17 cellular contexts compared by ENCODE assay signal in genomic region chr1:183327429-183328290, GRCh38.
A peak's percentile ranks its signal among the peaks of the same experiment; 100 is the strongest.
DNase-seq lines count a peak whose midpoint lies in the region; ATAC-seq and TF ChIP-seq lines count a peak whose summit lies in the region.
"Had no signal": no experiment of that assay in that cellular context is flagged by ENCODE, and none has a peak within 500 bp of the region (broad histone marks: within the 10 kb centered on the region; RNA-seq: fewer than 3 reads in every experiment).

No MANE protein-coding gene starts in this region.

- H3K27ac Mint-ChIP-seq in brain (peak overlapping the region in 3 of 5 experiments; percentile 2 to 76 (median 64)), endothelial cell (ENCODE audit: unreplicated experiment) (no peak overlapping the region), mesothelial cell of epicardium (no peak overlapping the region)
- H3K27ac Mint-ChIP-seq: activated T-helper 2 cell treated with anti-CD3 and anti-CD28 coated beads, Interferon-gamma antibody, Interleukin-2, Interleukin-4, amounts not matched to agents 10 μg/mL and 5 μg/mL and 100 μg/mL, durations not matched to agents 14 hours and 24 hours and 36 hours; progenitor cell of endocrine pancreas; stimulated activated naive CD8-positive, alpha-beta T cell treated with anti-CD3 and anti-CD28 coated beads, Interleukin-15, Interleukin-2, amounts not matched to agents 100 ng/mL and 50 ng/mL, for 24 hours had no signal

- H3K4me1 ChIP-seq in heart right ventricle (peaks cover 5 to 19% (median 13%) of the 10 kb centered on the region in 9 donors), uterus (no peaks in the 10 kb centered on the region)

- peaks cover 4% of the 10 kb centered on the region for H3K36me3 Mint-ChIP-seq in brain
- H3K36me3 Mint-ChIP-seq in endothelial cell (ENCODE audit: low read depth, unreplicated experiment), result no peaks in the 10 kb centered on the region
- no peaks in the 10 kb centered on the region for H3K36me3 Mint-ChIP-seq in mesothelial cell of epicardium

- H3K4me3 Mint-ChIP-seq in brain (no peak overlapping the region), endothelial cell (ENCODE audit: unreplicated experiment) (no peak overlapping the region), mesothelial cell of epicardium (no peak overlapping the region)
- H3K4me3 Mint-ChIP-seq: stimulated activated naive CD8-positive, alpha-beta T cell treated with anti-CD3 and anti-CD28 coated beads, Interleukin-15, Interleukin-2, amounts not matched to agents 100 ng/mL and 50 ng/mL, for 24 hours had no signal

- intact Hi-C loops in heart right ventricle (cut with DNase I) (loop anchor here in 2 of 10 donors (5.0 to 10.0 kb wide), 2 partner anchors 360 to 373 kb away; partner anchors contain the start of gene SHCBP1L (in 1 of the 2)), uterus (cut with DNase I; ENCODE audit: low total_unique reads) (no loop called here)

- ATAC-seq in heart right ventricle (peak; percentile 54 to 82 (median 78)), omental fat pad (ENCODE audit: low FRiP score) (peak; percentile 45)
- ATAC-seq: mucosa of descending colon had no signal

- peak overlapping the region in 7 of 10 donors; percentile 8 to 61 (median 23) for H3K27ac ChIP-seq in heart right ventricle
- H3K27ac ChIP-seq in uterus, result peak overlapping the region; percentile 63 to 64
- H3K27ac ChIP-seq: RWPE1 had no signal

- H3K9me3 Mint-ChIP-seq in brain (peaks cover 0 to 5% (median 0%) of the 10 kb centered on the region in 5 experiments), endothelial cell (ENCODE audit: unreplicated experiment) (no peaks in the 10 kb centered on the region), mesothelial cell of epicardium (no peaks in the 10 kb centered on the region)
- H3K9me3 Mint-ChIP-seq: activated T-helper 2 cell treated with anti-CD3 and anti-CD28 coated beads, Interferon-gamma antibody, Interleukin-2, Interleukin-4, amounts not matched to agents 10 μg/mL and 5 μg/mL and 100 μg/mL, durations not matched to agents 14 hours and 24 hours and 36 hours; stimulated activated naive CD8-positive, alpha-beta T cell treated with anti-CD3 and anti-CD28 coated beads, Interleukin-15, Interleukin-2, amounts not matched to agents 100 ng/mL and 50 ng/mL, for 24 hours had no signal

- TF ChIP-seq POLR2A in uterus (IDR thresholded peaks at IDR 0.05), result no peak

- H3K27me3 ChIP-seq in heart right ventricle (peaks cover 0 to 23% (median 0%) of the 10 kb centered on the region in 7 donors), uterus (no peaks in the 10 kb centered on the region)

- 29 to 36% methylated on average over 11 of the region's 11 CpGs for WGBS in heart right ventricle, 2 donors

- peaks cover 2% of the 10 kb centered on the region for H3K27me3 Mint-ChIP-seq in brain
- peaks cover 3% of the 10 kb centered on the region for H3K27me3 Mint-ChIP-seq in endothelial cell (ENCODE audit: unreplicated experiment)
- no peaks in the 10 kb centered on the region for H3K27me3 Mint-ChIP-seq in mesothelial cell of epicardium (ENCODE audit: low read depth)

- H3K36me3 ChIP-seq in heart right ventricle (no peaks in the 10 kb centered on the region), uterus (no peaks in the 10 kb centered on the region)

- no peak for TF ChIP-seq CTCF in brain (conservative IDR thresholded peaks at IDR 0.05)
- no peak for TF ChIP-seq CTCF in heart right ventricle (IDR thresholded peaks at IDR 0.05)
- no peak for TF ChIP-seq CTCF in omental fat pad (IDR thresholded peaks at IDR 0.05)
- TF ChIP-seq CTCF in uterus (IDR thresholded peaks at IDR 0.05), result no peak
- TF ChIP-seq CTCF in endothelial cell (IDR thresholded peaks at IDR 0.05; ENCODE audit: unreplicated experiment), result no peak
- no peak for TF ChIP-seq CTCF in mesothelial cell of epicardium (IDR thresholded peaks at IDR 0.05; ENCODE audit: unreplicated experiment)

- DNase-seq in heart right ventricle (peak; percentile 46 to 49), omental fat pad (ENCODE audit: low spot score) (no peak), uterus (peak; percentile 45 to 57), endothelial cell (ENCODE audit: low spot score) (no peak), mesothelial cell of epicardium (ENCODE audit: low spot score in 2 of 2, unreplicated experiment in 2 of 2) (no peak)
- DNase-seq in activated naive CD4-positive, alpha-beta T cell treated with anti-CD3 and anti-CD28 coated beads, Interleukin-2, amount 50 U/mL, for 16 hours, result no peak
- DNase-seq: dermis blood vessel endothelial cell, GDM1, hippocampal formation, kidney glomerular epithelial cell, mucosa of descending colon, NCI-H1105 had no signal

- no peaks in the 10 kb centered on the region for H3K9me3 ChIP-seq in heart right ventricle
- no peaks in the 10 kb centered on the region for H3K9me3 ChIP-seq in uterus
- H3K9me3 ChIP-seq: mucosa of descending colon had no signal

- H3K4me1 Mint-ChIP-seq in brain (peaks cover 45% of the 10 kb centered on the region), endothelial cell (ENCODE audit: unreplicated experiment) (peaks cover 30% of the 10 kb centered on the region), mesothelial cell of epicardium (peaks cover 48% of the 10 kb centered on the region)

- no peak overlapping the region for H3K4me3 ChIP-seq in heart right ventricle
- H3K4me3 ChIP-seq in uterus, result no peak overlapping the region
- H3K4me3 ChIP-seq: mucosa of descending colon had no signal

Comparison
In these comparisons a context has a peak if more than half of its experiments do, and no peak if none do; other contexts are left out.
1. H3K27ac Mint-ChIP-seq: peak in brain (3 of 5); none in endothelial cell (single experiment) and mesothelial cell of epicardium (single experiment).
2. DNase-seq: peak in heart right ventricle (2 of 2) and uterus (2 of 2); none in omental fat pad (single experiment), endothelial cell (single experiment), mesothelial cell of epicardium (0 of 2) and activated naive CD4-positive, alpha-beta T cell treated with anti-CD3 and anti-CD28 coated beads, Interleukin-2, amount 50 U/mL, for 16 hours (single experiment).